Comparison of ENCODE assay signal across 9 cellular contexts in the genomic region with DNA sequence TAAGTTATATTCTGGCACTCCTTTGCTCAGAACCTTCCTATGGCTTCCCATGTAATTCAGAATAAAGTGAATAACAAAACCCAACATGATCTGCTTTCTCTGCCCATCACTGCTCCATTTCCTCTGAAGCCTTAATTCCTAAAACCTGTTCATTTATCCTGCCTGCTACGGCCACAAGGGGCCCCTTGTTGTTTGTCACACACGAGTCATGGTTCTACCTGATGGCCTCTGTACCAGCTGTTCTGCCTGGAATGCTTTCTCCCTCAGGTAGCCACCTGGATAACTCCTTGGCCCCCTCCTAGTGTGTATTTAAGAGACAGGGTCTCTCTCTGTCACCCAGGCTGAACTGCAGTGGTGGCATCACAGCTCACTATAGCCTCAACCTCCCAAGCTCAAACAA. TPM values are rescaled to one million over a fixed set of nuclear protein-coding genes. Genes with fewer than 3 reads are reported as not detected.
DNase-seq lines count a peak whose midpoint lies in the region; ATAC-seq and TF ChIP-seq lines count a peak whose summit lies in the region.
"Had no signal": no experiment of that assay in that cellular context is flagged by ENCODE, and none has a peak within 500 bp of the region (broad histone marks: within the 10 kb centered on the region; RNA-seq: fewer than 3 reads in every experiment).

No MANE protein-coding gene starts in this region.

- H2BK120ac ChIP-seq in H9 (ENCODE audit: low read depth, low read length, poor library complexity, severe bottlenecking): no peak overlapping the region

- H2BK5ac ChIP-seq in H9 (ENCODE audit: insufficient read length, low read length): no peak overlapping the region

- no peak overlapping the region for H3K56ac ChIP-seq in H9 (ENCODE audit: insufficient read length, low read depth, low read length)

- H3K4me1 ChIP-seq in H9 (ENCODE audit: insufficient read depth, low read length): no peaks in the 10 kb centered on the region
- H3K4me1 ChIP-seq in heart right ventricle: no peaks in the 10 kb centered on the region

- peaks cover 0 to 5% (median 1%) of the 10 kb centered on the region in 3 experiments; a peak in 3 of 7 replicates for H3K36me3 Mint-ChIP-seq in H9 (ENCODE audit: insufficient read depth in 1 of 3, low read depth in 3 of 3)

- H3K4me1 Mint-ChIP-seq in H9: peaks cover 0 to 4% of the 10 kb centered on the region in 2 experiments; a peak in 2 of 4 replicates

- no peak overlapping the region for H4K8ac ChIP-seq in H9 (replicated peaks; ENCODE audit: insufficient read length, low read depth, low read length)

- no peaks in the 10 kb centered on the region for H3K23me2 ChIP-seq in H9 (ENCODE audit: insufficient read length, low read depth, low read length, poor library complexity, severe bottlenecking)

- intact Hi-C loops in heart right ventricle (cut with DNase I): no loop called here

- peak; percentile 16 for DNase-seq in COR-L47 (lab: John Stamatoyannopoulos, UW)
- peak; percentile 69 for DNase-seq in H9
- peak; percentile 43 for DNase-seq in SK-N-DZ (ENCODE audit: low spot score)
- DNase-seq in kidney epithelial cell (ENCODE audit: low read depth): no peak
- DNase-seq in cerebellum (ENCODE audit: low spot score): no peak
- DNase-seq in NCI-H1694 (lab: John Stamatoyannopoulos, UW): no peak
- no peak for DNase-seq in EL
- no peak for DNase-seq in heart right ventricle

- no CpG with 5 or more reads among the region's 2 CpGs for WGBS in H9 (ENCODE audit: extremely low coverage, insufficient read length, low lambda C conversion rate)
- 26 to 33% methylated on average over 2 of the region's 2 CpGs for WGBS in heart right ventricle, 2 donors

- no peak overlapping the region for H3K18ac ChIP-seq in H9 (ENCODE audit: insufficient read length, low read depth, low read length)

- no peak for ATAC-seq in heart right ventricle

- H4K91ac ChIP-seq in H9 (ENCODE audit: insufficient read length, low read depth, low read length): no peak overlapping the region

- H3K14ac ChIP-seq in H9 (ENCODE audit: insufficient read depth, low read length): no peak overlapping the region

- H2BK15ac ChIP-seq in H9 (ENCODE audit: low read depth, low read length): no peak overlapping the region

- no peak overlapping the region for H3K9ac ChIP-seq in H9 (ENCODE audit: extremely low read depth, insufficient read length, low read length)

- H3K23ac ChIP-seq in H9 (ENCODE audit: insufficient read length, low read depth, low read length): no peak overlapping the region

- no peaks in the 10 kb centered on the region for H3K79me2 ChIP-seq in H9 (ENCODE audit: insufficient read depth, low read length)

- TF ChIP-seq CTCF in H9 (conservative IDR thresholded peaks at IDR 0.05) (peak; percentile 64), kidney epithelial cell (IDR thresholded peaks at IDR 0.05; ENCODE audit: insufficient read depth, low read length, poor library complexity, severe bottlenecking) (peak; percentile 28), heart right ventricle (IDR thresholded peaks at IDR 0.05) (no peak)

- no peak overlapping the region for H3K4me2 ChIP-seq in H9 (ENCODE audit: insufficient read depth, insufficient read length, low read length)

- no peak overlapping the region for H2BK12ac ChIP-seq in H9 (ENCODE audit: insufficient read length, low read depth, low read length)

- H3K79me1 ChIP-seq in H9 (ENCODE audit: insufficient read depth, low read depth, low read length, poor library complexity, severe bottlenecking): no peaks in the 10 kb centered on the region

- H3K4me3 Mint-ChIP-seq in H9: no peak overlapping the region

- peaks cover 5 to 6% of the 10 kb centered on the region in 2 experiments; a peak in 3 of 5 replicates for H3K9me3 Mint-ChIP-seq in H9

- no peak overlapping the region for H2BK20ac ChIP-seq in H9 (ENCODE audit: low read depth, low read length, poor library complexity, severe bottlenecking)

- no peak overlapping the region for H2AK5ac ChIP-seq in H9 (ENCODE audit: insufficient read length, low read length)

- H3K36me3 ChIP-seq in kidney epithelial cell (ENCODE audit: control insufficient read depth, insufficient read depth, low read length) (no peaks in the 10 kb centered on the region), heart right ventricle (no peaks in the 10 kb centered on the region)

- no peak overlapping the region for H3K4me3 ChIP-seq in kidney epithelial cell (ENCODE audit: low read depth, low read length)
- H3K4me3 ChIP-seq in heart right ventricle: no peak overlapping the region

- H3K4ac ChIP-seq in H9 (ENCODE audit: low read depth, low read length): no peak overlapping the region

- H3T11ph ChIP-seq in H9 (ENCODE audit: low read length): no peak overlapping the region

- H3K27me3 ChIP-seq in H9 (ENCODE audit: insufficient read depth, low read length) (no peaks in the 10 kb centered on the region), kidney epithelial cell (ENCODE audit: control insufficient read depth, insufficient read depth, low read length) (no peaks in the 10 kb centered on the region), heart right ventricle (no peaks in the 10 kb centered on the region)

- no peak overlapping the region for H2AFZ ChIP-seq in H9 (ENCODE audit: low read length)

- H4K20me1 ChIP-seq in H9 (ENCODE audit: control insufficient read depth, insufficient read depth, insufficient read length): no peaks in the 10 kb centered on the region

- H4K5ac ChIP-seq in H9 (ENCODE audit: insufficient read length, low read depth, low read length): no peak overlapping the region

- H3K9me3 ChIP-seq in H9 (ENCODE audit: control insufficient read depth, low read depth, low read length): no peaks in the 10 kb centered on the region
- H3K9me3 ChIP-seq in heart right ventricle: peaks cover 0 to 15% (median 7%) of the 10 kb centered on the region in 11 donors

- no peak overlapping the region for H3K27ac Mint-ChIP-seq in H9

- peaks cover 3% of the 10 kb centered on the region for H3K27me3 Mint-ChIP-seq in H9 (ENCODE audit: low read depth)

- no peak overlapping the region for H3K27ac ChIP-seq in H9 (ENCODE audit: insufficient read length, low read depth, low read length)
- H3K27ac ChIP-seq in heart right ventricle: no peak overlapping the region

RNA-seq across cellular contexts. Expression of a gene that starts 26.8 kb away (rescaled TPM):
- 187 and 188 TPM in 2 replicates for total RNA-seq in H9 (2021)
- 372 and 382 TPM in 2 replicates for polyA plus RNA-seq in SK-N-DZ (2014; cell fraction: cytosol; rRNA removed)
- 407 and 481 TPM in 2 replicates for polyA plus RNA-seq in SK-N-DZ (2014; cell fraction: nucleus; rRNA removed)
- total RNA-seq in kidney epithelial cell: 215 and 229 TPM in 2 replicates
- total RNA-seq in cerebellum: 136 TPM
- total RNA-seq in heart right ventricle: 100 to 1,000 TPM in 6 of 10 donors, 10 to 100 TPM in 4; 40.9 to 143 (median 102) TPM
- polyA plus RNA-seq in heart right ventricle: 100 to 1,000 TPM; 101 to 129 TPM

RNA-seq across cellular contexts. Expression of a gene that starts 39.2 kb away (rescaled TPM):
- not detected in 2 replicates for total RNA-seq in H9 (2021)
- not detected in 2 replicates for polyA plus RNA-seq in SK-N-DZ (2014; cell fraction: cytosol; rRNA removed)
- not detected in 2 replicates for polyA plus RNA-seq in SK-N-DZ (2014; cell fraction: nucleus; rRNA removed)
- not detected in 2 replicates for total RNA-seq in kidney epithelial cell
- not detected for total RNA-seq in cerebellum
- total RNA-seq in heart right ventricle: not detected
- not detected for polyA plus RNA-seq in heart right ventricle
- polyA plus RNA-seq: esophagus had no signal

RNA-seq across cellular contexts. Expression of a gene that starts 47.0 kb away (rescaled TPM):
- total RNA-seq in H9 (2021) (4.9 and 5.3 TPM in 2 replicates), kidney epithelial cell (2.6 and 7.9 TPM in 2 replicates), cerebellum (0.64 TPM), heart right ventricle (10 to 100 TPM in 1 of 10 donors, 1 to 10 TPM in 9; 2.7 to 11.7 (median 4.1) TPM)
- polyA plus RNA-seq in SK-N-DZ (2014; cell fraction: cytosol; rRNA removed): 2.9 and 7.8 TPM in 2 replicates
- polyA plus RNA-seq in SK-N-DZ (2014; cell fraction: nucleus; rRNA removed): 46.8 and 53.6 TPM in 2 replicates
- polyA plus RNA-seq in heart right ventricle: 1 to 10 TPM; 4.4 to 8.7 TPM

Comparison
In these comparisons a context has a peak if more than half of its experiments do, and no peak if none do; other contexts are left out.
1. DNase-seq: peak in COR-L47 (single experiment), H9 (single experiment) and SK-N-DZ (single experiment); none in kidney epithelial cell (single experiment), cerebellum (single experiment), NCI-H1694 (single experiment), EL (single experiment) and heart right ventricle (0 of 2).
2. CTCF ChIP-seq: peak in H9 (single experiment) and kidney epithelial cell (single experiment); none in heart right ventricle (0 of 9).